In genomic region chr5:134530375-134531077, GRCh38 we compare ENCODE assay signal across 10 cellular contexts. TPM values are rescaled to one million over a fixed set of nuclear protein-coding genes. Genes with fewer than 3 reads are reported as not detected.
DNase-seq lines count a peak whose midpoint lies in the region; ATAC-seq and TF ChIP-seq lines count a peak whose summit lies in the region.
"Had no signal": no experiment of that assay in that cellular context is flagged by ENCODE, and none has a peak within 500 bp of the region (broad histone marks: within the 10 kb centered on the region; RNA-seq: fewer than 3 reads in every experiment).

No MANE protein-coding gene starts in this region.

- no peak overlapping the region for H3K4me3 ChIP-seq in esophagus muscularis mucosa

- intact Hi-C loops in esophagus muscularis mucosa (cut with DNase I): no loop called here
- intact Hi-C loops in natural killer cell (cut with micrococcal nuclease): no loop called here
- intact Hi-C loops in CD14-positive monocyte (cut with micrococcal nuclease): loop anchor here in 1 of 2 donors (5.0 kb wide), 1 partner anchor 47 kb away; no protein-coding TSS in a partner anchor

- 48% methylated on average over 7 of the region's 8 CpGs for WGBS in esophagus muscularis mucosa

- H3K9me3 Mint-ChIP-seq in stimulated activated naive CD8-positive, alpha-beta T cell treated with anti-CD3 and anti-CD28 coated beads, Interleukin-15, Interleukin-2, amounts not matched to agents 100 ng/mL and 50 ng/mL, for 24 hours: no peaks in the 10 kb centered on the region
- H3K9me3 Mint-ChIP-seq in stimulated activated naive CD8-positive, alpha-beta T cell treated with anti-CD3 and anti-CD28 coated beads, Interleukin-15, amount 100 ng/mL, for 72 hours: no peaks in the 10 kb centered on the region
- H3K9me3 Mint-ChIP-seq in natural killer cell (no peaks in the 10 kb centered on the region), CD14-positive monocyte (no peaks in the 10 kb centered on the region)
- H3K9me3 Mint-ChIP-seq: activated CD4-positive, alpha-beta T cell treated with anti-CD3 and anti-CD28 coated beads, Interleukin-2, amount 10 ng/mL, durations not matched to agents 24 days and 14 days had no signal

- peak overlapping the region; percentile 53 for H3K27ac Mint-ChIP-seq in stimulated activated naive CD8-positive, alpha-beta T cell treated with anti-CD3 and anti-CD28 coated beads, Interleukin-15, Interleukin-2, amounts not matched to agents 100 ng/mL and 50 ng/mL, for 24 hours
- H3K27ac Mint-ChIP-seq in stimulated activated naive CD8-positive, alpha-beta T cell treated with anti-CD3 and anti-CD28 coated beads, Interleukin-15, amount 100 ng/mL, for 72 hours: no peak overlapping the region
- peak overlapping the region; percentile 82 to 92 for H3K27ac Mint-ChIP-seq in natural killer cell
- H3K27ac Mint-ChIP-seq in CD14-positive monocyte: no peak overlapping the region

- DNase-seq in stimulated activated naive CD8-positive, alpha-beta T cell treated with anti-CD3 and anti-CD28 coated beads, Interleukin-15, amount 100 ng/mL, for 72 hours: no peak
- DNase-seq in esophagus muscularis mucosa (ENCODE audit: extremely low spot score) (no peak), natural killer cell (no peak), CD14-positive monocyte (ENCODE audit: low spot score) (no peak)
- DNase-seq: activated CD4-positive, alpha-beta T cell treated with anti-CD3 and anti-CD28 coated beads, Interleukin-2, amount 10 ng/mL, durations not matched to agents 24 days and 14 days; NCI-H1694 had no signal

- no peaks in the 10 kb centered on the region for H3K9me3 ChIP-seq in esophagus muscularis mucosa

- TF ChIP-seq EP300 in esophagus muscularis mucosa (IDR thresholded peaks at IDR 0.05): no peak

- H3K27me3 Mint-ChIP-seq in stimulated activated naive CD8-positive, alpha-beta T cell treated with anti-CD3 and anti-CD28 coated beads, Interleukin-15, Interleukin-2, amounts not matched to agents 100 ng/mL and 50 ng/mL, for 24 hours: no peaks in the 10 kb centered on the region
- H3K27me3 Mint-ChIP-seq in stimulated activated naive CD8-positive, alpha-beta T cell treated with anti-CD3 and anti-CD28 coated beads, Interleukin-15, amount 100 ng/mL, for 72 hours: no peaks in the 10 kb centered on the region
- H3K27me3 Mint-ChIP-seq in natural killer cell (ENCODE audit: low read depth in 2 of 2) (no peaks in the 10 kb centered on the region), CD14-positive monocyte (ENCODE audit: low read depth in 3 of 3) (peaks cover 0 to 5% (median 0%) of the 10 kb centered on the region in 3 donors)
- H3K27me3 Mint-ChIP-seq: activated CD4-positive, alpha-beta T cell treated with anti-CD3 and anti-CD28 coated beads, Interleukin-2, amount 10 ng/mL, durations not matched to agents 24 days and 14 days had no signal

- TF ChIP-seq CTCF in esophagus muscularis mucosa (IDR thresholded peaks at IDR 0.05) (no peak), natural killer cell (IDR thresholded peaks at IDR 0.05) (no peak), CD14-positive monocyte (IDR thresholded peaks at IDR 0.05) (no peak)

- no peak overlapping the region for H3K4me3 Mint-ChIP-seq in stimulated activated naive CD8-positive, alpha-beta T cell treated with anti-CD3 and anti-CD28 coated beads, Interleukin-15, Interleukin-2, amounts not matched to agents 100 ng/mL and 50 ng/mL, for 24 hours
- peak overlapping the region in 1 of 2 donors; percentile 10 for H3K4me3 Mint-ChIP-seq in stimulated activated naive CD8-positive, alpha-beta T cell treated with anti-CD3 and anti-CD28 coated beads, Interleukin-15, amount 100 ng/mL, for 72 hours
- H3K4me3 Mint-ChIP-seq in natural killer cell (peak overlapping the region; percentile 42), CD14-positive monocyte (no peak overlapping the region)
- H3K4me3 Mint-ChIP-seq: activated CD4-positive, alpha-beta T cell treated with anti-CD3 and anti-CD28 coated beads, Interleukin-2, amount 10 ng/mL, durations not matched to agents 24 days and 14 days had no signal

- H3K27ac ChIP-seq in esophagus muscularis mucosa (replicated peaks in 1 of 4): peak overlapping the region; percentile 67 to 100 (median 98)

- TF ChIP-seq POLR2A in esophagus muscularis mucosa (IDR thresholded peaks at IDR 0.05; ENCODE audit: low read depth): no peak

- no peaks in the 10 kb centered on the region for H3K27me3 ChIP-seq in esophagus muscularis mucosa

- peaks cover 66 to 86% (median 78%) of the 10 kb centered on the region in 4 donors for H3K4me1 ChIP-seq in esophagus muscularis mucosa

- ATAC-seq in stimulated activated naive CD8-positive, alpha-beta T cell treated with anti-CD3 and anti-CD28 coated beads, Interleukin-15, amount 100 ng/mL, for 72 hours: no peak
- ATAC-seq in natural killer cell (no peak), GM18870 (IDR thresholded peaks at IDR 0.05; ENCODE audit: unreplicated experiment) (no peak), esophagus mucosa (no peak), HG03457 (IDR thresholded peaks at IDR 0.05; ENCODE audit: unreplicated experiment) (no peak)

- peaks cover 79% of the 10 kb centered on the region for H3K4me1 Mint-ChIP-seq in stimulated activated naive CD8-positive, alpha-beta T cell treated with anti-CD3 and anti-CD28 coated beads, Interleukin-15, Interleukin-2, amounts not matched to agents 100 ng/mL and 50 ng/mL, for 24 hours (ENCODE audit: low read depth)
- H3K4me1 Mint-ChIP-seq in stimulated activated naive CD8-positive, alpha-beta T cell treated with anti-CD3 and anti-CD28 coated beads, Interleukin-15, amount 100 ng/mL, for 72 hours: peaks cover 78% of the 10 kb centered on the region
- H3K4me1 Mint-ChIP-seq in natural killer cell (peaks cover 61 to 90% of the 10 kb centered on the region in 2 donors), CD14-positive monocyte (peaks cover 40% of the 10 kb centered on the region)

- peaks cover 2 to 9% (median 3%) of the 10 kb centered on the region in 4 donors for H3K36me3 ChIP-seq in esophagus muscularis mucosa

- H3K36me3 Mint-ChIP-seq in stimulated activated naive CD8-positive, alpha-beta T cell treated with anti-CD3 and anti-CD28 coated beads, Interleukin-15, Interleukin-2, amounts not matched to agents 100 ng/mL and 50 ng/mL, for 24 hours (ENCODE audit: low read depth): no peaks in the 10 kb centered on the region
- H3K36me3 Mint-ChIP-seq in natural killer cell (no peaks in the 10 kb centered on the region), CD14-positive monocyte (no peaks in the 10 kb centered on the region)

RNA-seq across cellular contexts. Expression of gene JADE2, which starts 5.1 kb away (rescaled TPM):
- 10 to 100 TPM; 55.5 to 95.5 (median 77.1) TPM for total RNA-seq in esophagus muscularis mucosa
- total RNA-seq in natural killer cell: 100 to 1,000 TPM; 130 to 174 (median 173) TPM
- polyA plus RNA-seq in CD14-positive monocyte: 1 to 10 TPM; 2.1 to 3.1 TPM
- 12.9 TPM for total RNA-seq in esophagus mucosa

Comparison
In these comparisons a context has a peak if more than half of its experiments do, and no peak if none do; other contexts are left out.
1. H3K27ac Mint-ChIP-seq: peak in stimulated activated naive CD8-positive, alpha-beta T cell treated with anti-CD3 and anti-CD28 coated beads, Interleukin-15, Interleukin-2, amounts not matched to agents 100 ng/mL and 50 ng/mL, for 24 hours (single experiment) and natural killer cell (2 of 2); none in stimulated activated naive CD8-positive, alpha-beta T cell treated with anti-CD3 and anti-CD28 coated beads, Interleukin-15, amount 100 ng/mL, for 72 hours (0 of 2) and CD14-positive monocyte (0 of 7).